ENCODE assay signal across 3 cellular contexts in genomic region chr4:179066254-179066653, GRCh38.
A peak's percentile ranks its signal among the peaks of the same experiment; 100 is the strongest.
DNase-seq lines count a peak whose midpoint lies in the region; ATAC-seq, FAIRE-seq and TF ChIP-seq lines count a peak whose summit lies in the region.
"Not testable (repeated sequence)": the region's sequence is repeated elsewhere in the genome, so short reads cannot be mapped to it uniquely, and the experiment has no call there.

No MANE protein-coding gene starts in this region.

- ATAC-seq in right cardiac atrium, upper lobe of right lung: not testable (repeated sequence)

- H3K4me3 ChIP-seq in right cardiac atrium (ENCODE audit: low read length); kidney (ENCODE audit: low read length in 2 of 2); upper lobe of right lung: not testable (repeated sequence)

- not testable (repeated sequence) for H3K27me3 ChIP-seq in right cardiac atrium (ENCODE audit: control insufficient read depth, insufficient read depth); upper lobe of right lung

- H3K9me3 ChIP-seq in right cardiac atrium (ENCODE audit: control insufficient read depth, low read length); kidney (ENCODE audit: control insufficient read depth in 1 of 2, low read length in 2 of 2); upper lobe of right lung: not testable (repeated sequence)

- intact Hi-C loops in right cardiac atrium (cut with DNase I); kidney (cut with DNase I); upper lobe of right lung (cut with DNase I): not testable (repeated sequence)

- not testable (repeated sequence) for H3K27ac ChIP-seq in right cardiac atrium (ENCODE audit: low read length); kidney (ENCODE audit: low read depth in 2 of 2, low read length in 2 of 2); upper lobe of right lung

- not testable (repeated sequence) for H3K36me3 ChIP-seq in kidney (ENCODE audit: control insufficient read depth in 1 of 2, insufficient read depth in 2 of 2, low read length in 2 of 2); upper lobe of right lung

- not testable (repeated sequence) for FAIRE-seq in kidney (lab: Jason Lieb, UNC)

- DNase-seq in right cardiac atrium (peak in 2 of 3 donors; percentile 19 to 24), kidney (peak; percentile 28), upper lobe of right lung (peak; percentile 16)

- H3K9ac ChIP-seq in kidney (ENCODE audit: low read length in 2 of 2): not testable (repeated sequence)

- WGBS in right cardiac atrium: 91% methylated on average over 12 of the region's 12 CpGs

- not testable (repeated sequence) for H3K4me1 ChIP-seq in right cardiac atrium (ENCODE audit: control insufficient read depth, insufficient read depth, low read length); kidney (ENCODE audit: control insufficient read depth in 1 of 2, insufficient read depth in 1 of 2, low read depth in 1 of 2, low read length in 2 of 2); upper lobe of right lung

- not testable (repeated sequence) for TF ChIP-seq CTCF in kidney (IDR thresholded peaks at IDR 0.05; ENCODE audit: borderline replicate concordance, extremely low read depth, insufficient read depth); upper lobe of right lung (IDR thresholded peaks at IDR 0.05)
